ENCODE assay signal across 11 cellular contexts in the genomic region with DNA sequence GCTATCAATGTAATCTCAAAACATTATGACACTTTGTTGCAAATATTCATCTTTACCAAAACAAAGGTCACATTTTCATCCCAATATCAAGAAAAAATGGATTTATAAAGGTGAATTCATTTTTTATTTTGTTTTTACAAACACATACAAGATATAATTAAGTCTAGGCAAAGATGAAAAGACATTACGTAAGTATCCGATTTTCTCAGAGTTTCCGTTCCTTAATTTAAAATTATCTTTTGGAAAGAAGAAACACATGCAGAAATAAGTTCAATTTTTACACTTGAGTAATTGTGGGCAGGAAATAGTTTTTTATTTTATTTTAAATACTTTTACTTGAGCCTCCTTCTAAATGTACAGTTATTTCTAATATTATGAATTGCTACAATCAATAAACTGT. TPM values are rescaled to one million over a fixed set of nuclear protein-coding genes. Genes with fewer than 3 reads are reported as not detected.
A peak's percentile ranks its signal among the peaks of the same experiment; 100 is the strongest.
DNase-seq lines count a peak whose midpoint lies in the region; ATAC-seq and FAIRE-seq lines count a peak whose summit lies in the region.
"Had no signal": no experiment of that assay in that cellular context is flagged by ENCODE, and none has a peak within 500 bp of the region (broad histone marks: within the 10 kb centered on the region; RNA-seq: fewer than 3 reads in every experiment).

No MANE protein-coding gene starts in this region.

- peak; percentile 87 for FAIRE-seq in colon (lab: Jason Lieb, UNC)

- no peak overlapping the region for H4K91ac ChIP-seq in trophoblast cell (ENCODE audit: low read depth, low read length)

- peaks cover 44% of the 10 kb centered on the region for H3K4me1 ChIP-seq in skeletal muscle satellite cell (ENCODE audit: control insufficient read depth, insufficient read depth, low read length)
- H3K4me1 ChIP-seq in trophoblast cell (ENCODE audit: control insufficient read depth in 1 of 2, insufficient read depth in 2 of 2, low read length in 2 of 2) = peaks cover 0 to 3% of the 10 kb centered on the region in 2 experiments

- no peaks in the 10 kb centered on the region for H3K27me3 ChIP-seq in skeletal muscle satellite cell (ENCODE audit: control insufficient read depth, insufficient read depth, low read length)
- no peaks in the 10 kb centered on the region for H3K27me3 ChIP-seq in trophoblast cell (ENCODE audit: insufficient read depth, low read length)

- no peak overlapping the region for H3K27ac ChIP-seq in trophoblast cell (ENCODE audit: low read depth, low read length)

- peaks cover 2% of the 10 kb centered on the region for H3K36me3 Mint-ChIP-seq in activated CD4-positive, alpha-beta T cell treated with anti-CD3 and anti-CD28 coated beads for 36 hours (ENCODE audit: low read depth)

- H2AFZ ChIP-seq in trophoblast cell (ENCODE audit: insufficient read depth, low read length, poor library complexity) = no peak overlapping the region

- CTCF ChIA-PET in activated CD4-positive, alpha-beta T cell treated with anti-CD3 and anti-CD28 coated beads for 36 hours (lab: Charles Lee) = interaction anchor here (0.8 to 7.0 kb wide), 26 partner anchors 8 to 497 kb away, joined by 3 to 91 read pairs (median 4); a partner anchor contains a TSS

- peak overlapping the region; percentile 88 for H3K27ac Mint-ChIP-seq in activated CD4-positive, alpha-beta T cell treated with anti-CD3 and anti-CD28 coated beads for 36 hours
- H3K27ac Mint-ChIP-seq: type B pancreatic cell had no signal

- H3K4me3 ChIP-seq in skeletal muscle satellite cell (ENCODE audit: low read length) = peak overlapping the region; percentile 72
- no peak overlapping the region for H3K4me3 ChIP-seq in trophoblast cell (ENCODE audit: low read depth, low read length)

- no peak overlapping the region for H3K18ac ChIP-seq in trophoblast cell (ENCODE audit: low read length)

- peaks cover 34% of the 10 kb centered on the region for H3K4me1 Mint-ChIP-seq in activated CD4-positive, alpha-beta T cell treated with anti-CD3 and anti-CD28 coated beads for 36 hours

- DNase-seq in activated CD4-positive, alpha-beta T cell treated with anti-CD3 and anti-CD28 coated beads for 36 hours = no peak
- no peak for DNase-seq in activated CD4-positive, alpha-beta T cell treated with anti-CD3 and anti-CD28 coated beads, Interleukin-2, amount 50 U/mL, for 1 hour
- DNase-seq in NAMALWA (ENCODE audit: low spot score) = peak; percentile 66
- DNase-seq in trophoblast cell = no peak
- DNase-seq in NCI-H226 = no peak
- DNase-seq: activated effector memory CD4-positive, alpha-beta T cell treated with anti-CD3 and anti-CD28 coated beads, Interleukin-2, amount 50 U/mL, for 16 hours; stimulated activated CD4-positive, alpha-beta T cell treated with anti-CD3 and anti-CD28 coated beads, Interleukin-1b, Interleukin-23, amount 100 ng/mL, for 48 hours had no signal

- POLR2A ChIA-PET in activated CD4-positive, alpha-beta T cell treated with anti-CD3 and anti-CD28 coated beads for 36 hours (lab: Charles Lee) = interaction anchor here (1.0 to 1.7 kb wide), 4 partner anchors 61 to 201 kb away, joined by 4 to 9 read pairs (median 6); no protein-coding TSS in a partner anchor

- H3K36me3 ChIP-seq in skeletal muscle satellite cell (ENCODE audit: insufficient read depth, low read length) = no peaks in the 10 kb centered on the region
- no peaks in the 10 kb centered on the region for H3K36me3 ChIP-seq in trophoblast cell (ENCODE audit: control insufficient read depth in 1 of 2, insufficient read depth in 2 of 2, low read length in 2 of 2)

- peak overlapping the region; percentile 13 for H3K4me3 Mint-ChIP-seq in activated CD4-positive, alpha-beta T cell treated with anti-CD3 and anti-CD28 coated beads for 36 hours
- H3K4me3 Mint-ChIP-seq: type B pancreatic cell had no signal

- no peak overlapping the region for H4K8ac ChIP-seq in trophoblast cell (ENCODE audit: low read depth, low read length)

- H3K79me2 ChIP-seq in trophoblast cell (ENCODE audit: control insufficient read depth, insufficient read depth, low read length, poor library complexity) = no peaks in the 10 kb centered on the region

- H3K9me3 ChIP-seq in skeletal muscle satellite cell (replicated peaks; ENCODE audit: low read length) (no peaks in the 10 kb centered on the region), trophoblast cell (ENCODE audit: insufficient read depth, low read depth, low read length) (no peaks in the 10 kb centered on the region)

- no peak overlapping the region for H3K23ac ChIP-seq in trophoblast cell (ENCODE audit: low read length)

- no peaks in the 10 kb centered on the region for H3K79me1 ChIP-seq in trophoblast cell (ENCODE audit: low read length)

- peak overlapping the region; percentile 83 for H3K4me2 ChIP-seq in skeletal muscle satellite cell (ENCODE audit: low read length)
- no peak overlapping the region for H3K4me2 ChIP-seq in trophoblast cell (ENCODE audit: low read length)

- peak overlapping the region; percentile 76 for H3K9ac ChIP-seq in skeletal muscle satellite cell (ENCODE audit: low read depth, low read length)
- no peak overlapping the region for H3K9ac ChIP-seq in trophoblast cell (ENCODE audit: low read length)

- no peak overlapping the region for H3K14ac ChIP-seq in trophoblast cell (ENCODE audit: low read length)

- no peak overlapping the region for H2AK5ac ChIP-seq in trophoblast cell (ENCODE audit: low read length)

- no peak overlapping the region for H3K4ac ChIP-seq in trophoblast cell (ENCODE audit: low read depth, low read length)

- H2BK120ac ChIP-seq in trophoblast cell (ENCODE audit: insufficient read depth, low read length, poor library complexity) = no peak overlapping the region

- H3K9me3 Mint-ChIP-seq in activated CD4-positive, alpha-beta T cell treated with anti-CD3 and anti-CD28 coated beads for 36 hours (ENCODE audit: low read depth) = no peaks in the 10 kb centered on the region
- H3K9me3 Mint-ChIP-seq: type B pancreatic cell had no signal

- no peak for ATAC-seq in activated CD4-positive, alpha-beta T cell treated with anti-CD3 and anti-CD28 coated beads for 36 hours
- ATAC-seq in HG02763 (IDR thresholded peaks at IDR 0.05; ENCODE audit: unreplicated experiment) = no peak

- H2BK5ac ChIP-seq in trophoblast cell (ENCODE audit: low read depth, low read length, poor library complexity) = no peak overlapping the region

- no peaks in the 10 kb centered on the region for H3K27me3 Mint-ChIP-seq in activated CD4-positive, alpha-beta T cell treated with anti-CD3 and anti-CD28 coated beads for 36 hours
- H3K27me3 Mint-ChIP-seq: type B pancreatic cell had no signal

- no CpG with 5 or more reads among the region's 3 CpGs for WGBS in trophoblast cell (ENCODE audit: extremely low coverage, insufficient coverage, insufficient read length)

- intact Hi-C loops in activated CD4-positive, alpha-beta T cell treated with anti-CD3 and anti-CD28 coated beads for 36 hours (cut with DNase I, micrococcal nuclease) = loop anchor here (2.0 to 10.0 kb wide), 7 partner anchors 159 to 347 kb away; no protein-coding TSS in a partner anchor

- no peak overlapping the region for H2BK12ac ChIP-seq in trophoblast cell (ENCODE audit: low read length)

- no peak overlapping the region for H4K12ac ChIP-seq in trophoblast cell (ENCODE audit: low read depth, low read length)

RNA-seq across cellular contexts. Expression of a gene that starts 24.6 kb away (rescaled TPM):
- total RNA-seq in activated CD4-positive, alpha-beta T cell treated with anti-CD3 and anti-CD28 coated beads for 36 hours = 1 to 10 TPM; 4.8 TPM
- total RNA-seq in skeletal muscle satellite cell (2012; rRNA removed) = 0.25 and 0.44 TPM in 2 replicates
- polyA plus RNA-seq in trophoblast cell (2013) = 6.1 and 6.4 TPM in 2 replicates
